Comparison of ENCODE assay signal across 8 cellular contexts in the genomic region with DNA sequence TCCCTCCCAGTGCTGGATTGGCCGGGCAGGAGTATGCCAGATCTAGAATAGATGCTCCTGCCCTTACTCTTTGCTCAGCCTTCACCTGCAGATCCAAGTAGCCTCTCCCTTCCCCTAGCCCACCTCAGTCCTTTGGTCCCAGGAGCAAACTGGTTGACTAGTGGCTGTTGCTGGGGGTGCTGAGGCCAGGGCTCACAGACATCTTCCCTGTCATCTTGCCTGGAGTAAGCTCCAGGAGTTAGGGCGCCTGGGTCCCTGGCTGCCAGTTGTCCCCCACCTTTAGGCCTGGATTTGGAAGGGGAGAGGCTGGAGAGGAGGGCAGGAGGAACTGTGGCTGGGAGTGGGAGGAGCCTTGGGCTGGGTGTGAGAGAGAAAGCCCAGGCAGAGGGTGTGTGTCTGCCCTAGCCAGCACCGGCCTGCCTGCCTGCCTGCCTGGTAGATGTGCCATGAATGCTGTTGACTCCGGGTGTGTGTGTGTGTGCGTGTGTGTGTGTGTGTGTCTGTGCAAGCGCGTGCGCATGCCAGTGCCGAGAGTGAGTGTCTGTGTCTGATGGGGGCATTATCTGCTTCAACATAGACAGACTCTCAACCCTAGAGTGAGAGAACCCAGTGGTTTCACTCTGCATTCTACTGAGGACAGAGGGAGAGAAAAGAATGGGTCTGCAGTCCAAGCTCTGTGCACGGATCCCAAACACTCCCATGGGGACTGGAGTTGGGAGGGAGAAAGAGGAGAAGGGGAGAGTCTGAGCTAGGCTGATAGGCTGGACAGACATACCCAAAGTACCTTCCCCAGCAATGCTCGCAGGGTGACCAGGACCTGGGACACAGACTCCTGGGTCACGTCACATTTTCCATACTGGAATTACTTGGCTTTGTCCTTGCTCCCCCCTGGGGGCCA. TPM values are rescaled to one million over a fixed set of nuclear protein-coding genes. Genes with fewer than 3 reads are reported as not detected.
A peak's percentile ranks its signal among the peaks of the same experiment; 100 is the strongest.
DNase-seq lines count a peak whose midpoint lies in the region; TF ChIP-seq lines count a peak whose summit lies in the region.

No MANE protein-coding gene starts in this region.

- peaks cover 3% of the 10 kb centered on the region for H3K36me3 Mint-ChIP-seq in activated CD4-positive, alpha-beta T cell treated with anti-CD3 and anti-CD28 coated beads, Interleukin-2, amount 10 ng/mL, durations not matched to agents 7 days and 5 days (ENCODE audit: low read depth)
- no peaks in the 10 kb centered on the region for H3K36me3 Mint-ChIP-seq in neural progenitor cell

- peak in 1 of 3 experiments; percentile 1 for TF ChIP-seq CTCF in esophagus muscularis mucosa (IDR thresholded peaks at IDR 0.05)
- no peak for TF ChIP-seq CTCF in neural progenitor cell (IDR thresholded peaks at IDR 0.05)

- peak overlapping the region; percentile 48 for H3K27ac ChIP-seq in HUES48 (ENCODE audit: low read depth, low read length)
- H3K27ac ChIP-seq in esophagus muscularis mucosa (replicated peaks in 1 of 4) = peak overlapping the region; percentile 88 to 96 (median 90)
- H3K27ac ChIP-seq in neural progenitor cell = no peak overlapping the region

- H3K4me1 ChIP-seq in HUES48 (ENCODE audit: control insufficient read depth, insufficient read depth, low read length) = peaks cover 60% of the 10 kb centered on the region
- H3K4me1 ChIP-seq in esophagus muscularis mucosa = peaks cover 34 to 63% (median 61%) of the 10 kb centered on the region in 4 donors
- H3K4me1 ChIP-seq in neural progenitor cell = peaks cover 54% of the 10 kb centered on the region

- peak overlapping the region; percentile 81 for H3K4me3 Mint-ChIP-seq in activated CD4-positive, alpha-beta T cell treated with anti-CD3 and anti-CD28 coated beads, Interleukin-2, amount 10 ng/mL, durations not matched to agents 7 days and 5 days
- H3K4me3 Mint-ChIP-seq in neural progenitor cell = peak overlapping the region; percentile 83

- intact Hi-C loops in esophagus muscularis mucosa (cut with DNase I) = no loop called here

- no peak for TF ChIP-seq POLR2A in esophagus muscularis mucosa (IDR thresholded peaks at IDR 0.05; ENCODE audit: low read depth)

- H3K9ac ChIP-seq in HUES48 (ENCODE audit: low read depth, low read length) = no peak overlapping the region
- no peak overlapping the region for H3K9ac ChIP-seq in neural progenitor cell

- peaks cover 30% of the 10 kb centered on the region for H3F3A ChIP-seq in neural progenitor cell (ENCODE audit: low read depth)

- no peak for TF ChIP-seq EP300 in esophagus muscularis mucosa (IDR thresholded peaks at IDR 0.05)

- POLR2A ChIA-PET in activated CD4-positive, alpha-beta T cell treated with anti-CD3 and anti-CD28 coated beads, Interleukin-2, amount 10 ng/mL, durations not matched to agents 7 days and 5 days (lab: Charles Lee) = no interaction called here

- peaks cover 65% of the 10 kb centered on the region for H3K4me1 Mint-ChIP-seq in activated CD4-positive, alpha-beta T cell treated with anti-CD3 and anti-CD28 coated beads, Interleukin-2, amount 10 ng/mL, durations not matched to agents 7 days and 5 days
- H3K4me1 Mint-ChIP-seq in neural progenitor cell = peaks cover 55% of the 10 kb centered on the region

- H3K4me3 ChIP-seq in HUES48 (ENCODE audit: low read depth, low read length) (peak overlapping the region; percentile 63), esophagus muscularis mucosa (peak overlapping the region; percentile 71 to 93 (median 78)), neural progenitor cell (peak overlapping the region; percentile 64)

- peak overlapping the region; percentile 85 for H3K4me2 ChIP-seq in neural progenitor cell

- CTCF ChIA-PET in activated CD4-positive, alpha-beta T cell treated with anti-CD3 and anti-CD28 coated beads, Interleukin-2, amount 10 ng/mL, durations not matched to agents 7 days and 5 days (lab: Charles Lee) = interaction anchor here (0.6 to 1.5 kb wide), 3 partner anchors 15 to 51 kb away, joined by 3 to 4 read pairs (median 3); no protein-coding TSS in a partner anchor

- no peaks in the 10 kb centered on the region for H3K9me3 Mint-ChIP-seq in activated CD4-positive, alpha-beta T cell treated with anti-CD3 and anti-CD28 coated beads, Interleukin-2, amount 10 ng/mL, durations not matched to agents 7 days and 5 days
- H3K9me3 Mint-ChIP-seq in neural progenitor cell = no peaks in the 10 kb centered on the region

- no peaks in the 10 kb centered on the region for H3K9me3 ChIP-seq in HUES48 (ENCODE audit: control insufficient read depth, insufficient read depth, low read length)
- no peaks in the 10 kb centered on the region for H3K9me3 ChIP-seq in esophagus muscularis mucosa
- H3K9me3 ChIP-seq in neural progenitor cell (ENCODE audit: low read depth) = no peaks in the 10 kb centered on the region

- peak; percentile 67 for DNase-seq in Caki2 (ENCODE audit: low read depth)
- DNase-seq in activated CD4-positive, alpha-beta T cell treated with anti-CD3 and anti-CD28 coated beads, Interleukin-2, amount 10 ng/mL, durations not matched to agents 7 days and 5 days = peak; percentile 49
- DNase-seq in esophagus muscularis mucosa (ENCODE audit: extremely low spot score) = no peak
- peak; percentile 60 for DNase-seq in neural progenitor cell (ENCODE audit: low spot score)
- DNase-seq in SKM-1 (lab: John Stamatoyannopoulos, UW; ENCODE audit: unreplicated experiment) = no peak
- no peak for DNase-seq in NCI-H2196 (lab: John Stamatoyannopoulos, UW; ENCODE audit: unreplicated experiment)
- DNase-seq in GM19240 (ENCODE audit: insufficient read length, low spot score) = no peak

- H4K20me1 ChIP-seq in neural progenitor cell (ENCODE audit: low read depth) = no peaks in the 10 kb centered on the region

- H3K27me3 Mint-ChIP-seq in activated CD4-positive, alpha-beta T cell treated with anti-CD3 and anti-CD28 coated beads, Interleukin-2, amount 10 ng/mL, durations not matched to agents 7 days and 5 days = no peaks in the 10 kb centered on the region
- peaks cover 39% of the 10 kb centered on the region for H3K27me3 Mint-ChIP-seq in neural progenitor cell (ENCODE audit: insufficient read depth, low read depth)

- H3K27me3 ChIP-seq in HUES48 (ENCODE audit: control insufficient read depth, insufficient read depth, low read length) (no peaks in the 10 kb centered on the region; the same call in 1 of the 2 replicates), esophagus muscularis mucosa (no peaks in the 10 kb centered on the region), neural progenitor cell (no peaks in the 10 kb centered on the region)

- no peak overlapping the region for H2AFZ ChIP-seq in neural progenitor cell (replicated peaks)

- in situ Hi-C loops in Caki2 (cut with HindIII; ENCODE audit: low pct_unique_long_range_greater_than_20kb, low sequenced_read_pairs) = no loop called here

- WGBS in esophagus muscularis mucosa = 18% methylated on average over 10 of the region's 12 CpGs

- H3K36me3 ChIP-seq in HUES48 (ENCODE audit: control insufficient read depth, insufficient read depth, low read length) (no peaks in the 10 kb centered on the region), esophagus muscularis mucosa (peaks cover 0 to 9% (median 1%) of the 10 kb centered on the region in 4 donors), neural progenitor cell (no peaks in the 10 kb centered on the region)

- H3K79me2 ChIP-seq in neural progenitor cell (ENCODE audit: low read depth) = no peaks in the 10 kb centered on the region

- peak overlapping the region; percentile 71 for H3K27ac Mint-ChIP-seq in activated CD4-positive, alpha-beta T cell treated with anti-CD3 and anti-CD28 coated beads, Interleukin-2, amount 10 ng/mL, durations not matched to agents 7 days and 5 days
- H3K27ac Mint-ChIP-seq in neural progenitor cell = peak overlapping the region; percentile 52

RNA-seq across cellular contexts. Expression of a gene that starts 0.9 kb away (rescaled TPM):
- 25.2 and 28.6 TPM in 2 replicates for total RNA-seq in Caki2 (2014; rRNA removed; shearing (Covaris generic); ENCODE audit: low replicate concordance)
- total RNA-seq in activated CD4-positive, alpha-beta T cell treated with anti-CD3 and anti-CD28 coated beads, Interleukin-2, amount 10 ng/mL, durations not matched to agents 7 days and 5 days = 10 to 100 TPM; 58.3 to 59.7 TPM
- 10 to 100 TPM; 10.3 to 26.1 (median 22.9) TPM for total RNA-seq in esophagus muscularis mucosa
- 17.0 and 30.9 TPM in 2 replicates for total RNA-seq in neural progenitor cell (ENCODE audit: low replicate concordance)

RNA-seq across cellular contexts. Expression of a gene that starts 25.8 kb away (rescaled TPM):
- total RNA-seq in Caki2 (2014; rRNA removed; shearing (Covaris generic); ENCODE audit: low replicate concordance) = 26.4 and 38.6 TPM in 2 replicates
- total RNA-seq in activated CD4-positive, alpha-beta T cell treated with anti-CD3 and anti-CD28 coated beads, Interleukin-2, amount 10 ng/mL, durations not matched to agents 7 days and 5 days = 100 to 1,000 TPM; 621 to 702 TPM
- total RNA-seq in esophagus muscularis mucosa = 1 to 10 TPM; 1.1 to 1.8 (median 1.4) TPM
- 0.43 TPM in 1 of 2 replicates, not detected in the other for total RNA-seq in neural progenitor cell (ENCODE audit: low replicate concordance)

RNA-seq across cellular contexts. Expression of a gene that starts 35.2 kb away (rescaled TPM):
- total RNA-seq in Caki2 (2014; rRNA removed; shearing (Covaris generic); ENCODE audit: low replicate concordance) = 24.6 and 36.2 TPM in 2 replicates
- total RNA-seq in activated CD4-positive, alpha-beta T cell treated with anti-CD3 and anti-CD28 coated beads, Interleukin-2, amount 10 ng/mL, durations not matched to agents 7 days and 5 days = 100 to 1,000 TPM; 107 to 125 TPM
- total RNA-seq in esophagus muscularis mucosa (1 to 10 TPM in 1 of 4 donors, under 1 TPM in 3; under 0.01 to 2.0 (median 0.24) TPM), neural progenitor cell (ENCODE audit: low replicate concordance) (34.3 and 54.0 TPM in 2 replicates)

RNA-seq across cellular contexts. Expression of a gene that starts 52.2 kb away (rescaled TPM):
- total RNA-seq in Caki2 (2014; rRNA removed; shearing (Covaris generic); ENCODE audit: low replicate concordance) = 2.5 and 3.6 TPM in 2 replicates
- total RNA-seq in activated CD4-positive, alpha-beta T cell treated with anti-CD3 and anti-CD28 coated beads, Interleukin-2, amount 10 ng/mL, durations not matched to agents 7 days and 5 days = 10 to 100 TPM; 33.3 to 34.7 TPM
- total RNA-seq in esophagus muscularis mucosa (10 to 100 TPM; 10.8 to 27.8 (median 15.0) TPM), neural progenitor cell (ENCODE audit: low replicate concordance) (26.9 and 33.0 TPM in 2 replicates)

RNA-seq across cellular contexts. Expression of a gene that starts 52.4 kb away (rescaled TPM):
- total RNA-seq in Caki2 (2014; rRNA removed; shearing (Covaris generic); ENCODE audit: low replicate concordance) = 6.2 and 6.8 TPM in 2 replicates
- total RNA-seq in activated CD4-positive, alpha-beta T cell treated with anti-CD3 and anti-CD28 coated beads, Interleukin-2, amount 10 ng/mL, durations not matched to agents 7 days and 5 days = 10 to 100 TPM; 38.9 to 44.1 TPM
- total RNA-seq in esophagus muscularis mucosa (10 to 100 TPM; 12.4 to 19.6 (median 15.3) TPM), neural progenitor cell (ENCODE audit: low replicate concordance) (38.4 and 40.4 TPM in 2 replicates)

Comparison
In these comparisons a context has a peak if more than half of its experiments do, and no peak if none do; other contexts are left out.
1. DNase-seq: peak in Caki2 (single experiment), activated CD4-positive, alpha-beta T cell treated with anti-CD3 and anti-CD28 coated beads, Interleukin-2, amount 10 ng/mL, durations not matched to agents 7 days and 5 days (single experiment) and neural progenitor cell (single experiment); none in esophagus muscularis mucosa (single experiment), SKM-1 (single experiment), NCI-H2196 (single experiment) and GM19240 (single experiment).
2. RNA of a gene that starts 25.8 kb away (total RNA-seq): 621 to 702 TPM in activated CD4-positive, alpha-beta T cell treated with anti-CD3 and anti-CD28 coated beads, Interleukin-2, amount 10 ng/mL, durations not matched to agents 7 days and 5 days; 26.4 to 38.6 TPM in Caki2, 1.1 to 1.8 TPM in esophagus muscularis mucosa and 0.43 TPM in neural progenitor cell; every median in the first group is over 10 times any median in the second.
3. Peak in every context shown above with its lines, with median percentiles within 50 percentile points of each other: H3K4me3 ChIP-seq.